28 cellular contexts compared by ENCODE assay signal in genomic region chr12:95583933-95584332, GRCh38. TPM values are rescaled to one million over a fixed set of nuclear protein-coding genes. Genes with fewer than 3 reads are reported as not detected.
"Had no signal": no experiment of that assay in that cellular context is flagged by ENCODE, and none has a peak within 500 bp of the region (broad histone marks: within the 10 kb centered on the region; RNA-seq: fewer than 3 reads in every experiment).

No MANE protein-coding gene starts in this region.

- H3K27me3 ChIP-seq: body of pancreas, colonic mucosa, gastrocnemius medialis, right lobe of liver, tibial nerve had no signal

- DNase-seq: activated CD4-positive, alpha-beta memory T cell treated with anti-CD3 and anti-CD28 coated beads for 36 hours; activated CD4-positive, alpha-beta T cell treated with anti-CD3 and anti-CD28 coated beads, Interleukin-2, amount 10 ng/mL, durations not matched to agents 24 days and 14 days; activated CD4-positive, CD25-positive, alpha-beta regulatory T cell treated with anti-CD3 and anti-CD28 coated beads, Interleukin-2, amount 50 U/mL, for 72 hours; activated CD8-positive, alpha-beta memory T cell treated with anti-CD3 and anti-CD28 coated beads, Interleukin-2, amount 50 U/mL, for 4 hours; activated effector memory CD4-positive, alpha-beta T cell treated with anti-CD3 and anti-CD28 coated beads, Interleukin-2, amount 50 U/mL, for 16 hours; activated naive CD4-positive, alpha-beta T cell treated with anti-CD3 and anti-CD28 coated beads for 36 hours; activated naive CD8-positive, alpha-beta T cell treated with anti-CD3 and anti-CD28 coated beads for 36 hours; activated T-cell treated with anti-CD3 and anti-CD28 coated beads, Interleukin-2, amount 50 U/mL, for 1 hour; adrenal gland; aorta; body of pancreas; cerebellar nuclear complex; colonic mucosa; dorsolateral prefrontal cortex; effector memory CD4-positive, alpha-beta T cell; erythroblast; gastrocnemius medialis; glutamatergic neuron; islet precursor cell; left ventricle myocardium inferior; mucosa of descending colon; right lobe of liver; stimulated activated CD4-positive, alpha-beta T cell treated with anti-CD3 and anti-CD28 coated beads, Interleukin-2, amount 100 ng/mL, for 48 hours; stimulated activated naive CD4-positive, alpha-beta T cell treated with Interleukin-2 at 50 U/mL for 16 hours had no signal

- H3K36me3 ChIP-seq: adrenal gland, cardiac muscle cell, colonic mucosa, gastrocnemius medialis, left ventricle myocardium inferior, right lobe of liver, tibial nerve had no signal

- H3K4me3 ChIP-seq: adrenal gland, body of pancreas, cardiac muscle cell, colonic mucosa, dorsolateral prefrontal cortex, gastrocnemius medialis, left ventricle myocardium inferior, lung, mucosa of descending colon, right lobe of liver, tibial nerve had no signal

RNA-seq across cellular contexts. Expression of gene USP44, which starts 32.7 kb away (rescaled TPM):
- total RNA-seq: myocyte had no signal
